Comparison of ENCODE assay signal across 21 cellular contexts in the genomic region with DNA sequence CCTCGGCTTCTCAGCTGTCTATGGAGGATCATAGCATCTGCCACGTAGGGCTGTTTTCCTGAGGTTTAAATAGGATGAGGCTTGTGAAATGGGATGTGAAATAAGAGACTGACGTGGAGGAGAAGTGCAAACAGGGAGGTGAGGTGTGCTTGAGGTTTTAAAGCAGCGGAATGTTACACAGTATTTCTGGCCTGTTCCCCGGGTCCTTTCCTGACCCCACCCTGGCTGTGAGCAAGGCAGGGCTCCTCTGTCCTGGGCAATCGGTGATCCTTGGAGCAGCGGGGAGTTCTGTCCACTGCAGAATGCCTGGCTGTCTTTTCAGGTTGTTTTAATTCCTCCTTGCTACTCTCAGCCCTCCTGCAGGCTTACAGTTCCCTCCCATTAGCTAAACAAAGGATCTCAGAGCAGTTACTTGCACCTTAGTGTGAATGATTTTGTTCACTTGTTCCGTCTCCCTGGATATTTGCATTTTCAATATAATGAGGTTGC. TPM values are rescaled to one million over a fixed set of nuclear protein-coding genes. Genes with fewer than 3 reads are reported as not detected.
A peak's percentile ranks its signal among the peaks of the same experiment; 100 is the strongest.
DNase-seq lines count a peak whose midpoint lies in the region; ATAC-seq, FAIRE-seq and TF ChIP-seq lines count a peak whose summit lies in the region.
"Had no signal": no experiment of that assay in that cellular context is flagged by ENCODE, and none has a peak within 500 bp of the region (broad histone marks: within the 10 kb centered on the region; RNA-seq: fewer than 3 reads in every experiment).

No MANE protein-coding gene starts in this region.

- no peak for TF ChIP-seq POLR2A in vagina (IDR thresholded peaks at IDR 0.05)

- no peaks in the 10 kb centered on the region for H3K27me3 ChIP-seq in right atrium auricular region
- H3K27me3 ChIP-seq in left ventricle myocardium inferior (ENCODE audit: low read depth) = peaks cover 12% of the 10 kb centered on the region
- H3K27me3 ChIP-seq in WERI-Rb-1 (ENCODE audit: insufficient read depth, low read depth, severe bottlenecking) = no peaks in the 10 kb centered on the region
- no peaks in the 10 kb centered on the region for H3K27me3 ChIP-seq in vagina

- H3K36me3 ChIP-seq in right atrium auricular region = no peaks in the 10 kb centered on the region
- no peaks in the 10 kb centered on the region for H3K36me3 ChIP-seq in left ventricle myocardium inferior
- peaks cover 20% of the 10 kb centered on the region for H3K36me3 ChIP-seq in WERI-Rb-1
- no peaks in the 10 kb centered on the region for H3K36me3 ChIP-seq in vagina
- H3K36me3 ChIP-seq: thoracic aorta had no signal

- H3K4me1 ChIP-seq in right atrium auricular region (peaks cover 0 to 11% of the 10 kb centered on the region in 2 donors), left ventricle myocardium inferior (no peaks in the 10 kb centered on the region), vagina (no peaks in the 10 kb centered on the region)

- H3K27ac ChIP-seq in right atrium auricular region (no peak overlapping the region), left ventricle myocardium inferior (replicated peaks) (no peak overlapping the region), WERI-Rb-1 (peak overlapping the region; percentile 57), vagina (no peak overlapping the region)
- H3K27ac ChIP-seq: C4-2B, thoracic aorta had no signal

- TF ChIP-seq CTCF in right atrium auricular region (IDR thresholded peaks at IDR 0.05) = no peak
- no peak for TF ChIP-seq CTCF in left ventricle myocardium inferior (IDR thresholded peaks at IDR 0.05; ENCODE audit: borderline replicate concordance)
- TF ChIP-seq CTCF in WERI-Rb-1 (IDR thresholded peaks at IDR 0.05; ENCODE audit: low read depth, low read length) = no peak
- TF ChIP-seq CTCF in vagina (IDR thresholded peaks at IDR 0.05) = no peak

- no peak for FAIRE-seq in frontal cortex (lab: Jason Lieb, UNC)
- FAIRE-seq: D721Med, islet of Langerhans had no signal

- ATAC-seq in GM21529 (IDR thresholded peaks at IDR 0.05; ENCODE audit: unreplicated experiment) = no peak

- H3K9me3 ChIP-seq in right atrium auricular region = no peaks in the 10 kb centered on the region
- H3K9me3 ChIP-seq in left ventricle myocardium inferior (replicated peaks) = no peaks in the 10 kb centered on the region
- no peaks in the 10 kb centered on the region for H3K9me3 ChIP-seq in WERI-Rb-1 (ENCODE audit: severe bottlenecking)
- no peaks in the 10 kb centered on the region for H3K9me3 ChIP-seq in vagina
- H3K9me3 ChIP-seq: thoracic aorta had no signal

- intact Hi-C loops in left ventricle myocardium inferior (cut with micrococcal nuclease) = no loop called here
- intact Hi-C loops in vagina (cut with DNase I) = no loop called here

- peak; percentile 18 for DNase-seq in right atrium auricular region (ENCODE audit: low spot score)
- DNase-seq in left ventricle myocardium inferior = no peak
- DNase-seq in WERI-Rb-1 = no peak
- peak; percentile 33 for DNase-seq in left kidney (ENCODE audit: low read depth, low spot score)
- DNase-seq in vagina (ENCODE audit: extremely low spot score in 2 of 2) = peak; percentile 28 to 37
- DNase-seq in OCI-M1 (lab: John Stamatoyannopoulos, UW) = no peak
- no peak for DNase-seq in frontal cortex (ENCODE audit: low spot score in 2 of 2)
- DNase-seq: activated B cell treated with CpG ODN at 0.5 μM for 24 hours; activated CD4-positive, alpha-beta T cell treated with anti-CD3 and anti-CD28 coated beads, Interleukin-2, amount 50 U/mL, for 4 hours; activated naive CD4-positive, alpha-beta T cell treated with Interleukin-2 at 50 U/mL for 16 hours; amniotic stem cell; EL; KBM-7; NCI-H1694 treated with DMSO at 0.1 percent for 48 hours; stimulated activated CD4-positive, alpha-beta T cell treated with anti-CD3 and anti-CD28 coated beads, Interleukin-4, amount 100 ng/mL, for 1 hour; stimulated activated naive CD4-positive, alpha-beta T cell treated with Interleukin-2 at 50 U/mL for 16 hours had no signal

- H3K4me3 ChIP-seq in right atrium auricular region (no peak overlapping the region), left ventricle myocardium inferior (no peak overlapping the region), WERI-Rb-1 (ENCODE audit: low read depth, low read length) (no peak overlapping the region), vagina (no peak overlapping the region)
- H3K4me3 ChIP-seq: thoracic aorta had no signal

RNA-seq across cellular contexts. Expression of a gene that starts 38.5 kb away (rescaled TPM):
- total RNA-seq in right atrium auricular region (not detected), left ventricle myocardium inferior (not detected), vagina (0.98 TPM), frontal cortex (not detected)
- total RNA-seq: activated B cell treated with CpG ODN at 0.5 μM for 24 hours, thoracic aorta had no signal

Comparison
In these comparisons a context has a peak if more than half of its experiments do, and no peak if none do; other contexts are left out.
1. DNase-seq: peak in right atrium auricular region (single experiment), left kidney (single experiment) and vagina (2 of 2); none in left ventricle myocardium inferior (single experiment), WERI-Rb-1 (single experiment), OCI-M1 (single experiment) and frontal cortex (0 of 2).